In the genomic region with DNA sequence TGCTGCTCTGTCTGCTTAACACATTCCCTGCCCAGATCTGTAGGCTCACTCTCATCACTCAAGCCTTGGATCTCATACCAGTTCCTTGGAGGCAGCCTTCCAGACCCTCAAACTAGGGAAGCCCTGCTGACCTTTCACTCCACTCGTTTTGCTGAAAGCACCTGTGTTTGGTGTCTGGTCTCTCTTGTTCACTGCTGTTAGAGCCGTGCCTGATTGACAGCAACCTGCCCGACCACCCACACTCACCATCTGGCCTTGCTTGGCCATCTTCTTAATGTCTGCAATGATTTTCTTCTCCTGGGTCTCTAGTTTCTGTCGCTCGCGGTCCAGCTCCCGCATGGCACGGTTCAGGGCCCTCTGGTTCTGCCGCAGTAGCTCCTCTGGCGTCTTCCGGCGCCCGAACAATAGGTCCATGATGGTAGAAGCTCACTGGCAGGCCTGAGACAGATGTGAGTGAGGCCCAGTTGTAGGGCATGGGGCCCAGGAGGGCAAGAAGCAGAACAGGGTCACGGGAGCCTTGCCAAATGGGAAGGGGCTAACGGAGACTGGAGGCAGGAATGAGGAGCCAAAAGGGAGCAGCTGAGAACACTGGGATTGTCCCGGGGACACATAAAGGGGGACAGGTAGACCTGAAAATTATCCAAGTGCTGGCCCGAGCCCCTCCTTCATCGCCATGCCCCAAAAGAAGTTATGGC, we compare ENCODE assay signal across 8 cellular contexts. TPM values are rescaled to one million over a fixed set of nuclear protein-coding genes. Genes with fewer than 3 reads are reported as not detected.
DNase-seq lines count a peak whose midpoint lies in the region; ATAC-seq, FAIRE-seq and TF ChIP-seq lines count a peak whose summit lies in the region.

No MANE protein-coding gene starts in this region.

- POLR2A ChIA-PET in Caco-2 (lab: Charles Lee): interaction anchor here (1.5 to 3.5 kb wide), 2 partner anchors 9 to 10 kb away, joined by 4 to 40 read pairs; a partner anchor contains a TSS

- peaks cover 8% of the 10 kb centered on the region for H3K36me3 ChIP-seq in Caco-2 (ENCODE audit: control insufficient read depth, insufficient read depth, low read length)
- H3K36me3 ChIP-seq in RWPE2 (ENCODE audit: low read depth): peaks cover 49% of the 10 kb centered on the region
- H3K36me3 ChIP-seq in pancreas: peaks cover 10 to 42% (median 14%) of the 10 kb centered on the region in 3 donors

- BruUV-seq in Caco-2 (replicated peaks; lab: Mats Ljungman, UMichigan): no TSS peak

- no peaks in the 10 kb centered on the region for H3K9me3 Mint-ChIP-seq in Caco-2 (ENCODE audit: unreplicated experiment)

- H3K27me3 Mint-ChIP-seq in Caco-2 (ENCODE audit: insufficient read depth, unreplicated experiment): no peaks in the 10 kb centered on the region

- no peak for DNase-seq in Caco-2
- no peak for DNase-seq in RWPE2 (ENCODE audit: low spot score)
- no peak for DNase-seq in epithelial cell of proximal tubule (ENCODE audit: low read depth)
- DNase-seq in pancreas: peak in 4 of 6 donors; percentile 32 to 67 (median 58)
- no peak for DNase-seq in anterior cingulate cortex (lab: John Stamatoyannopoulos, UW)
- DNase-seq in NCI-H446 (lab: John Stamatoyannopoulos, UW): no peak
- no peak for DNase-seq in NOMO-1 treated with DMSO at 0.1 percent for 48 hours (lab: John Stamatoyannopoulos, UW; ENCODE audit: unreplicated experiment)
- no peak for DNase-seq in NCI-H1417 (lab: John Stamatoyannopoulos, UW)

- TF ChIP-seq CTCF in Caco-2 (IDR thresholded peaks at IDR 0.05; ENCODE audit: insufficient read depth in 1 of 2, low read depth in 1 of 2, low read length in 1 of 2, severe bottlenecking in 1 of 2, unreplicated experiment in 1 of 2) (no peak), RWPE2 (IDR thresholded peaks at IDR 0.05; ENCODE audit: poor library complexity, severe bottlenecking) (no peak), epithelial cell of proximal tubule (conservative IDR thresholded peaks at IDR 0.05; ENCODE audit: low read depth, low read length) (no peak), pancreas (IDR thresholded peaks at IDR 0.05) (no peak)

- CTCF ChIA-PET in Caco-2 (lab: Charles Lee): no interaction called here

- H3K4me1 Mint-ChIP-seq in Caco-2 (ENCODE audit: low read depth, unreplicated experiment): peaks cover 33% of the 10 kb centered on the region

- WGBS in pancreas, 2 donors: 19 to 21% methylated on average over 18 of the region's 18 CpGs

- peaks cover 98% of the 10 kb centered on the region for H3K36me3 Mint-ChIP-seq in Caco-2 (ENCODE audit: insufficient read depth, unreplicated experiment)

- H3K4me3 ChIP-seq in Caco-2 (ENCODE audit: low read depth, low read length) (peak overlapping the region; percentile 58), RWPE2 (ENCODE audit: severe bottlenecking) (peak overlapping the region; percentile 45), epithelial cell of proximal tubule (ENCODE audit: low read depth, low read length) (peak overlapping the region; percentile 94), pancreas (peak overlapping the region; percentile 63 to 88 (median 72))

- intact Hi-C loops in Caco-2 (cut with micrococcal nuclease; ENCODE audit: unreplicated experiment): no loop called here
- intact Hi-C loops in pancreas (cut with DNase I): no loop called here

- no peaks in the 10 kb centered on the region for H3K9me3 ChIP-seq in Caco-2
- H3K9me3 ChIP-seq in RWPE2 (ENCODE audit: severe bottlenecking): no peaks in the 10 kb centered on the region
- H3K9me3 ChIP-seq in pancreas: no peaks in the 10 kb centered on the region

- peak overlapping the region; percentile 97 for H3K27ac Mint-ChIP-seq in Caco-2 (ENCODE audit: unreplicated experiment)

- ATAC-seq in RWPE2 (ENCODE audit: low read depth) (no peak), pancreas (no peak)

- H3K4me3 Mint-ChIP-seq in Caco-2 (ENCODE audit: unreplicated experiment): peak overlapping the region; percentile 90

- H3K27me3 ChIP-seq in Caco-2 (replicated peaks; ENCODE audit: control insufficient read depth, insufficient read depth, low read length): no peaks in the 10 kb centered on the region
- H3K27me3 ChIP-seq in RWPE2 (ENCODE audit: insufficient read depth, poor library complexity, severe bottlenecking): no peaks in the 10 kb centered on the region
- H3K27me3 ChIP-seq in pancreas: no peaks in the 10 kb centered on the region

- H3K27ac ChIP-seq in RWPE2 (ENCODE audit: poor library complexity, severe bottlenecking): peak overlapping the region; percentile 90
- peak overlapping the region; percentile 73 to 93 (median 87) for H3K27ac ChIP-seq in pancreas

- peaks cover 14% of the 10 kb centered on the region; the same call in 1 of the 2 replicates for H3K4me1 ChIP-seq in Caco-2
- no peaks in the 10 kb centered on the region for H3K4me1 ChIP-seq in RWPE2 (ENCODE audit: insufficient read depth, poor library complexity, severe bottlenecking)
- H3K4me1 ChIP-seq in pancreas: peaks cover 11 to 24% (median 13%) of the 10 kb centered on the region in 3 donors

- no peak for FAIRE-seq in pancreas (lab: Jason Lieb, UNC)

RNA-seq across cellular contexts. Expression of a gene that starts 1.0 kb away (rescaled TPM):
- 110 and 112 TPM in 2 replicates for total RNA-seq in Caco-2 (2022)
- 70.1 and 137 TPM in 2 replicates for total RNA-seq in epithelial cell of proximal tubule
- total RNA-seq in pancreas: 10 to 100 TPM; 45.8 to 68.0 (median 58.4) TPM
- 100 to 1,000 TPM; 108 to 118 TPM for polyA plus RNA-seq in pancreas

RNA-seq across cellular contexts. Expression of a gene that starts 4.5 kb away (rescaled TPM):
- total RNA-seq in Caco-2 (2022) (133 and 139 TPM in 2 replicates), epithelial cell of proximal tubule (37.4 and 49.9 TPM in 2 replicates), pancreas (10 to 100 TPM; 23.0 to 30.1 (median 25.3) TPM)
- 10 to 100 TPM; 22.0 to 33.0 TPM for polyA plus RNA-seq in pancreas

RNA-seq across cellular contexts. Expression of a gene that starts 10.1 kb away (rescaled TPM):
- 837 and 863 TPM in 2 replicates for total RNA-seq in Caco-2 (2022)
- 454 and 661 TPM in 2 replicates for total RNA-seq in epithelial cell of proximal tubule
- total RNA-seq in pancreas: 100 to 1,000 TPM; 128 to 212 (median 174) TPM
- polyA plus RNA-seq in pancreas: 100 to 1,000 TPM; 189 to 208 TPM

RNA-seq across cellular contexts. Expression of a gene that starts 19.2 kb away (rescaled TPM):
- total RNA-seq in Caco-2 (2022): 20.4 and 25.6 TPM in 2 replicates
- 8.0 and 12.7 TPM in 2 replicates for total RNA-seq in epithelial cell of proximal tubule
- total RNA-seq in pancreas: 10 to 100 TPM in 5 of 6 donors, 1 to 10 TPM in 1; 9.8 to 25.0 (median 11.6) TPM
- 10 to 100 TPM; 53.9 to 70.2 TPM for polyA plus RNA-seq in pancreas

RNA-seq across cellular contexts. Expression of a gene that starts 34.3 kb away (rescaled TPM):
- 14.6 and 14.8 TPM in 2 replicates for total RNA-seq in Caco-2 (2022)
- 18.2 and 23.7 TPM in 2 replicates for total RNA-seq in epithelial cell of proximal tubule
- total RNA-seq in pancreas: 1 to 10 TPM; 4.3 to 9.3 (median 6.3) TPM
- polyA plus RNA-seq in pancreas: 1 to 10 TPM; 5.8 to 7.5 TPM

Comparison
In these comparisons a context has a peak if more than half of its experiments do, and no peak if none do; other contexts are left out.
1. DNase-seq: peak in pancreas (4 of 6); none in Caco-2 (0 of 2), RWPE2 (single experiment), epithelial cell of proximal tubule (single experiment), anterior cingulate cortex (0 of 58), NCI-H446 (0 of 2), NOMO-1 treated with DMSO at 0.1 percent for 48 hours (single experiment) and NCI-H1417 (0 of 3).
2. Peak in every context shown above with its lines, with median percentiles within 50 percentile points of each other: H3K4me3 ChIP-seq.